8 cellular contexts compared by ENCODE assay signal in genomic region chr16:15948532-15949209, GRCh38. TPM values are rescaled to one million over a fixed set of nuclear protein-coding genes. Genes with fewer than 3 reads are reported as not detected.
DNase-seq lines count a peak whose midpoint lies in the region; ATAC-seq lines count a peak whose summit lies in the region.

No MANE protein-coding gene starts in this region.

- H3K4me3 ChIP-seq in SJSA1 (peak overlapping the region; percentile 95), skin epidermis (peak overlapping the region; percentile 37 to 95 (median 80))

- DNase-seq in Caki2 (ENCODE audit: low read depth) = peak; percentile 45
- no peak for DNase-seq in SJSA1 (ENCODE audit: low read depth in 1 of 2, low spot score in 2 of 2)
- DNase-seq in germinal center (ENCODE audit: low spot score) = peak; percentile 50
- no peak for DNase-seq in stimulated activated CD4-positive, alpha-beta T cell treated with anti-CD3 and anti-CD28 coated beads, Interleukin-12 subunit alpha, Interleukin-12 subunit beta, amount 100 ng/mL, for 4 hours
- no peak for DNase-seq in stimulated activated CD4-positive, alpha-beta T cell treated with anti-CD3 and anti-CD28 coated beads, Interleukin-4, amount 100 ng/mL, for 4 hours
- no peak for DNase-seq in stimulated activated CD4-positive, alpha-beta T cell treated with anti-CD3 and anti-CD28 coated beads, Interleukin-2, amount 100 ng/mL, for 48 hours

- peaks cover 14% of the 10 kb centered on the region for H3K36me3 ChIP-seq in SJSA1

- no peaks in the 10 kb centered on the region for H3K27me3 ChIP-seq in SJSA1 (replicated peaks)

- peaks cover 51% of the 10 kb centered on the region for H3K4me1 ChIP-seq in SJSA1 (replicated peaks)

- H3K9me3 ChIP-seq in SJSA1 (replicated peaks) = no peaks in the 10 kb centered on the region

- in situ Hi-C loops in Caki2 (cut with HindIII; ENCODE audit: low pct_unique_long_range_greater_than_20kb, low sequenced_read_pairs) = no loop called here

- peak overlapping the region; percentile 61; the same call in 1 of the 2 replicates for H3K27ac ChIP-seq in SJSA1
- H3K27ac ChIP-seq in skin epidermis = peak overlapping the region in 20 of 21 experiments; percentile 60 to 96 (median 86)

- peak; percentile 34 for ATAC-seq in GM21737 (IDR thresholded peaks at IDR 0.05; ENCODE audit: unreplicated experiment)

RNA-seq across cellular contexts. Expression of gene ABCC1, which starts 0.7 kb away (rescaled TPM):
- 42.8 and 51.5 TPM in 2 replicates for total RNA-seq in Caki2 (2014; rRNA removed; shearing (Covaris generic); ENCODE audit: low replicate concordance)
- 14.9 and 25.0 TPM in 2 replicates for total RNA-seq in SJSA1 (2014; rRNA removed; shearing (Covaris generic))

Comparison
In these comparisons a context has a peak if more than half of its experiments do, and no peak if none do; other contexts are left out.
1. DNase-seq: peak in Caki2 (single experiment) and germinal center (single experiment); none in SJSA1 (0 of 2), stimulated activated CD4-positive, alpha-beta T cell treated with anti-CD3 and anti-CD28 coated beads, Interleukin-12 subunit alpha, Interleukin-12 subunit beta, amount 100 ng/mL, for 4 hours (single experiment), stimulated activated CD4-positive, alpha-beta T cell treated with anti-CD3 and anti-CD28 coated beads, Interleukin-4, amount 100 ng/mL, for 4 hours (0 of 2) and stimulated activated CD4-positive, alpha-beta T cell treated with anti-CD3 and anti-CD28 coated beads, Interleukin-2, amount 100 ng/mL, for 48 hours (0 of 2).